26 cellular contexts compared by ENCODE assay signal in genomic region chr5:161149078-161149477, GRCh38.
DNase-seq lines count a peak whose midpoint lies in the region; ATAC-seq, FAIRE-seq and TF ChIP-seq lines count a peak whose summit lies in the region.
"Had no signal": no experiment of that assay in that cellular context is flagged by ENCODE, and none has a peak within 500 bp of the region (broad histone marks: within the 10 kb centered on the region; RNA-seq: fewer than 3 reads in every experiment).

No MANE protein-coding gene starts in this region.

- H4K20me1 ChIP-seq in OCI-LY7 (ENCODE audit: insufficient read depth, low read length) = no peaks in the 10 kb centered on the region
- H4K20me1 ChIP-seq: BLaER1 treated with 17β-estradiol and CSF1 and Interleukin-3, amounts not matched to agents 10 nM and 100 nM had no signal

- no peak for TF ChIP-seq CTCF in OCI-LY7 (conservative IDR thresholded peaks at IDR 0.05; ENCODE audit: low read length)

- H3K79me2 ChIP-seq in OCI-LY7 (ENCODE audit: insufficient read depth, low read depth, low read length) = no peaks in the 10 kb centered on the region

- intact Hi-C loops in OCI-LY7 (cut with micrococcal nuclease; ENCODE audit: unreplicated experiment) = no loop called here

- no peaks in the 10 kb centered on the region for H3K9me2 ChIP-seq in OCI-LY7 (ENCODE audit: insufficient read depth, low read length)

- no peaks in the 10 kb centered on the region for H3K27me3 Mint-ChIP-seq in stimulated activated naive B cell treated with anti-CD40 and anti-IgM and Interleukin-4, amounts not matched to agents 10 μg/mL and 1 μg/mL and 100 μg/mL, for 72 hours
- H3K27me3 Mint-ChIP-seq: B cell had no signal

- no peak overlapping the region for H3K27ac Mint-ChIP-seq in stimulated activated naive B cell treated with anti-CD40 and anti-IgM and Interleukin-4, amounts not matched to agents 10 μg/mL and 1 μg/mL and 100 μg/mL, for 72 hours
- H3K27ac Mint-ChIP-seq: B cell; CD4-positive, alpha-beta T cell; CD8-positive, alpha-beta T cell had no signal

- H2AFZ ChIP-seq in OCI-LY7 (ENCODE audit: low read length) = no peak overlapping the region

- no peak overlapping the region for H3K4me3 Mint-ChIP-seq in stimulated activated naive B cell treated with anti-CD40 and anti-IgM and Interleukin-4, amounts not matched to agents 10 μg/mL and 1 μg/mL and 100 μg/mL, for 72 hours
- H3K4me3 Mint-ChIP-seq: B cell; CD4-positive, alpha-beta T cell; CD8-positive, alpha-beta T cell had no signal

- H3K9me3 Mint-ChIP-seq in stimulated activated naive B cell treated with anti-CD40 and anti-IgM and Interleukin-4, amounts not matched to agents 10 μg/mL and 1 μg/mL and 100 μg/mL, for 72 hours = peaks cover 4 to 9% of the 10 kb centered on the region in 2 donors

- H3K27ac ChIP-seq in OCI-LY7 (ENCODE audit: low read depth, low read length, poor library complexity, severe bottlenecking) = no peak overlapping the region
- H3K27ac ChIP-seq: BLaER1 treated with 17β-estradiol and CSF1 and Interleukin-3, amounts not matched to agents 10 nM and 100 nM; C4-2B had no signal

- no peaks in the 10 kb centered on the region for H3K4me1 Mint-ChIP-seq in stimulated activated naive B cell treated with anti-CD40 and anti-IgM and Interleukin-4, amounts not matched to agents 10 μg/mL and 1 μg/mL and 100 μg/mL, for 72 hours
- H3K4me1 Mint-ChIP-seq: B cell had no signal

- FAIRE-seq in GM12891 (lab: Jason Lieb, UNC) = no peak
- FAIRE-seq: A204.1, D721Med, G401.6, GM12892, GM18507, GM19239 had no signal

- H3K9me3 ChIP-seq in OCI-LY7 (ENCODE audit: low read length) = no peaks in the 10 kb centered on the region
- H3K9me3 ChIP-seq: Caco-2 had no signal

- no peaks in the 10 kb centered on the region for H3K4me1 ChIP-seq in OCI-LY7 (ENCODE audit: insufficient read depth, low read length, poor library complexity, severe bottlenecking)
- H3K4me1 ChIP-seq: Caco-2 had no signal

- H3K36me3 ChIP-seq in OCI-LY7 (ENCODE audit: insufficient read depth, low read length) = no peaks in the 10 kb centered on the region
- H3K36me3 ChIP-seq: BLaER1 treated with 17β-estradiol and CSF1 and Interleukin-3, amounts not matched to agents 10 nM and 100 nM had no signal

- POLR2A ChIA-PET in OCI-LY7 (lab: Charles Lee) = no interaction called here

- no peak for TF ChIP-seq POLR2A in GM12891 (IDR thresholded peaks at IDR 0.05; ENCODE audit: low read depth, low read length)

- CTCF ChIA-PET in OCI-LY7 (lab: Charles Lee; ENCODE audit: unreplicated experiment) = no interaction called here

- ATAC-seq in HG03520 (IDR thresholded peaks at IDR 0.05; ENCODE audit: unreplicated experiment) (peak; percentile 64), GM18867 (IDR thresholded peaks at IDR 0.05; ENCODE audit: unreplicated experiment) (no peak)
- ATAC-seq in stimulated activated naive B cell treated with anti-CD40 and anti-IgM and Interleukin-4, amounts not matched to agents 10 μg/mL and 1 μg/mL and 100 μg/mL, for 72 hours (replicated peaks) = peak; percentile 55 to 57
- ATAC-seq in activated CD4-positive, CD25-positive, alpha-beta regulatory T cell treated with anti-CD3 and anti-CD28 coated beads, Interleukin-2, amount 50 U/mL, for 24 hours = no peak
- ATAC-seq: CD8-positive, alpha-beta T cell had no signal

- no TSS peak for BruUV-seq in OCI-LY7 (replicated peaks; lab: Mats Ljungman, UMichigan)

- H3K4me3 ChIP-seq in OCI-LY7 (ENCODE audit: low read depth, low read length, poor library complexity, severe bottlenecking) = no peak overlapping the region
- H3K4me3 ChIP-seq: BLaER1 treated with 17β-estradiol and CSF1 and Interleukin-3, amounts not matched to agents 10 nM and 100 nM had no signal

- DNase-seq in GM12891 (ENCODE audit: insufficient read length, low spot score) (no peak), OCI-LY7 (ENCODE audit: low spot score) (peak; percentile 7), T1000 (lab: John Stamatoyannopoulos, UW) (no peak)
- DNase-seq in stimulated activated naive B cell treated with anti-CD40 and anti-IgM and Interleukin-4, amounts not matched to agents 10 μg/mL and 1 μg/mL and 100 μg/mL, for 72 hours = no peak
- no peak for DNase-seq in activated CD4-positive, CD25-positive, alpha-beta regulatory T cell (lab: John Stamatoyannopoulos, UW)
- DNase-seq: 8988T; ACHN; AML-193; Caco-2; Calu3; CD4-positive, alpha-beta T cell; CD8-positive, alpha-beta T cell; DMS79 treated with DMSO at 0.1 percent for 48 hours; GF-D8 had no signal

- no peaks in the 10 kb centered on the region for H3K36me3 Mint-ChIP-seq in stimulated activated naive B cell treated with anti-CD40 and anti-IgM and Interleukin-4, amounts not matched to agents 10 μg/mL and 1 μg/mL and 100 μg/mL, for 72 hours
- H3K36me3 Mint-ChIP-seq: CD8-positive, alpha-beta T cell had no signal

- no peak overlapping the region for H3K4me2 ChIP-seq in OCI-LY7 (ENCODE audit: low read length)
- H3K4me2 ChIP-seq: BLaER1 treated with 17β-estradiol and CSF1 and Interleukin-3, amounts not matched to agents 10 nM and 100 nM had no signal

TF ChIP-seq in GM12891, 5 proteins besides CTCF, POLR2A, EP300 and RAD21:
- TF ChIP-seq SPI1 (IDR thresholded peaks at IDR 0.05; ENCODE audit: low read depth, low read length) (peak; percentile 69), PAX5 (IDR thresholded peaks at IDR 0.05; ENCODE audit: insufficient read depth, low read length, severe bottlenecking) (no peak)

Comparison
In these comparisons a context has a peak if more than half of its experiments do, and no peak if none do; other contexts are left out.
1. ATAC-seq: peak in HG03520 (single experiment) and stimulated activated naive B cell treated with anti-CD40 and anti-IgM and Interleukin-4, amounts not matched to agents 10 μg/mL and 1 μg/mL and 100 μg/mL, for 72 hours (2 of 2); none in activated CD4-positive, CD25-positive, alpha-beta regulatory T cell treated with anti-CD3 and anti-CD28 coated beads, Interleukin-2, amount 50 U/mL, for 24 hours (0 of 2) and GM18867 (single experiment).